18 cellular contexts compared by ENCODE assay signal in the genomic region with DNA sequence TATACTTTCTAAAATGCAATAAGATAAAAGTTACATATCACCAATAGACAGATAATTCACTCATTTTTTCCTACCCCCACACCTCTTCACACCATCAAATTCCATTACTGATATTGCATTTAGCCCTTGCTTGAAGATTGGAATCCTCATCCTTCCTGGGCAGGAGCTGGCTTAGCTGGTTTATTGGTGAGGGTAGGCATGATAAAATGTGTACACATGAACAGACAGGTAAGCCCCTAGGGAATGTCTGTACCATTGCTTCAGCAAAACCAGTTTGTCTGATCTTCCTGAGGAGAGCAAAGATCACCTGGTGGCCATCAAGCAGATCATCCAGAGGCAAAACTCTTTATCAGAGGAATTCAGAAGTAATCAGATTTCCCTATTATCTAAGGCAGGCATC. TPM values are rescaled to one million over a fixed set of nuclear protein-coding genes. Genes with fewer than 3 reads are reported as not detected.
A peak's percentile ranks its signal among the peaks of the same experiment; 100 is the strongest.
DNase-seq lines count a peak whose midpoint lies in the region; ATAC-seq and TF ChIP-seq lines count a peak whose summit lies in the region.
"Had no signal": no experiment of that assay in that cellular context is flagged by ENCODE, and none has a peak within 500 bp of the region (broad histone marks: within the 10 kb centered on the region; RNA-seq: fewer than 3 reads in every experiment).

No MANE protein-coding gene starts in this region.

- no peaks in the 10 kb centered on the region for H3K9me3 ChIP-seq in PC-3 (ENCODE audit: low read length)
- no peaks in the 10 kb centered on the region for H3K9me3 ChIP-seq in trophoblast cell (ENCODE audit: insufficient read depth, low read depth, low read length)
- no peaks in the 10 kb centered on the region for H3K9me3 ChIP-seq in mesenchymal stem cell (ENCODE audit: control insufficient read depth, low read length)
- H3K9me3 ChIP-seq: BE2C had no signal

- no peak for ATAC-seq in PC-3
- peak; percentile 87 for ATAC-seq in esophagus mucosa
- no peak for ATAC-seq in HG03442 (IDR thresholded peaks at IDR 0.05; ENCODE audit: unreplicated experiment)
- no peak for ATAC-seq in HG02885 (IDR thresholded peaks at IDR 0.05; ENCODE audit: poor library complexity, unreplicated experiment)
- ATAC-seq: Right ventricle myocardium inferior had no signal

- POLR2A ChIA-PET in PC-3 (lab: Charles Lee; ENCODE audit: unreplicated experiment) = no interaction called here

- H3K27me3 ChIP-seq in PC-3 (ENCODE audit: low read length) (no peaks in the 10 kb centered on the region), trophoblast cell (ENCODE audit: insufficient read depth, low read length) (no peaks in the 10 kb centered on the region), mesenchymal stem cell (ENCODE audit: control insufficient read depth in 1 of 2, insufficient read depth in 1 of 2, low read length in 2 of 2) (no peaks in the 10 kb centered on the region)
- H3K27me3 ChIP-seq: BE2C had no signal

- H3K23ac ChIP-seq in trophoblast cell (ENCODE audit: low read length) (no peak overlapping the region), mesenchymal stem cell (ENCODE audit: low read length in 2 of 2) (no peak overlapping the region)

- H4K91ac ChIP-seq in trophoblast cell (ENCODE audit: low read depth, low read length) (peak overlapping the region; percentile 41), mesenchymal stem cell (ENCODE audit: low read length) (no peak overlapping the region)

- no peaks in the 10 kb centered on the region for H3K79me2 ChIP-seq in PC-3 (ENCODE audit: low read length)
- H3K79me2 ChIP-seq in trophoblast cell (ENCODE audit: control insufficient read depth, insufficient read depth, low read length, poor library complexity) = no peaks in the 10 kb centered on the region

- H2BK15ac ChIP-seq in mesenchymal stem cell (ENCODE audit: low read depth, poor library complexity, severe bottlenecking) = no peak overlapping the region

- H3F3A ChIP-seq in PC-3 (ENCODE audit: low read length, unreplicated experiment) = no peaks in the 10 kb centered on the region

- no peak overlapping the region for H3K4ac ChIP-seq in trophoblast cell (ENCODE audit: low read depth, low read length)
- H3K4ac ChIP-seq in mesenchymal stem cell (ENCODE audit: low read depth in 1 of 2, low read length in 2 of 2) = no peak overlapping the region

- no peak overlapping the region for H2BK120ac ChIP-seq in trophoblast cell (ENCODE audit: insufficient read depth, low read length, poor library complexity)
- H2BK120ac ChIP-seq in mesenchymal stem cell (ENCODE audit: low read depth, low read length) = no peak overlapping the region

- H3K14ac ChIP-seq in trophoblast cell (ENCODE audit: low read length) = no peak overlapping the region
- H3K14ac ChIP-seq in mesenchymal stem cell (ENCODE audit: low read length in 2 of 2) = no peak overlapping the region

- no peak overlapping the region for H3K27ac ChIP-seq in PC-3 (ENCODE audit: low read length)
- peak overlapping the region; percentile 36 for H3K27ac ChIP-seq in trophoblast cell (ENCODE audit: low read depth, low read length)
- H3K27ac ChIP-seq in mesenchymal stem cell (ENCODE audit: low read length, poor library complexity, severe bottlenecking) = no peak overlapping the region

- peak; percentile 25 for DNase-seq in HPDE6-E6E7 (ENCODE audit: extremely low spot score)
- peak; percentile 46 for DNase-seq in PC-3
- peak; percentile 94 to 97 for DNase-seq in trophoblast cell
- no peak for DNase-seq in mesenchymal stem cell
- DNase-seq: BE2C; CD4-positive, alpha-beta memory T cell; DND-41; GF-D8; HFFc6; Kasumi-1; NCI-H1105; NCI-H1694; NCI-H446; NCI-H82 had no signal

- TF ChIP-seq CTCF in PC-3 (conservative IDR thresholded peaks at IDR 0.05; ENCODE audit: low read depth, low read length) = no peak

- H2AK5ac ChIP-seq in trophoblast cell (ENCODE audit: low read length) (no peak overlapping the region), mesenchymal stem cell (ENCODE audit: low read length, severe bottlenecking) (no peak overlapping the region)

- peak overlapping the region; percentile 18 for H2BK5ac ChIP-seq in trophoblast cell (ENCODE audit: low read depth, low read length, poor library complexity)
- H2BK5ac ChIP-seq in mesenchymal stem cell (ENCODE audit: low read depth, low read length, poor library complexity, severe bottlenecking) = no peak overlapping the region

- H3K79me1 ChIP-seq in trophoblast cell (ENCODE audit: low read length) (no peaks in the 10 kb centered on the region), mesenchymal stem cell (replicated peaks; ENCODE audit: low read length, poor library complexity, severe bottlenecking) (no peaks in the 10 kb centered on the region)

- no peak overlapping the region for H3K18ac ChIP-seq in trophoblast cell (ENCODE audit: low read length)
- no peak overlapping the region for H3K18ac ChIP-seq in mesenchymal stem cell (ENCODE audit: low read depth in 1 of 2, low read length in 2 of 2)

- intact Hi-C loops in PC-3 (cut with micrococcal nuclease) = no loop called here

- CTCF ChIA-PET in PC-3 (lab: Charles Lee) = interaction anchor here (0.5 kb wide), 1 partner anchor 29 kb away, joined by 4 read pairs; no protein-coding TSS in a partner anchor

- H4K12ac ChIP-seq in trophoblast cell (ENCODE audit: low read depth, low read length) = no peak overlapping the region

- H3K4me2 ChIP-seq in PC-3 (ENCODE audit: low read length) = no peak overlapping the region
- no peak overlapping the region for H3K4me2 ChIP-seq in trophoblast cell (ENCODE audit: low read length)
- no peak overlapping the region for H3K4me2 ChIP-seq in mesenchymal stem cell (ENCODE audit: low read length, poor library complexity, severe bottlenecking)

- no TSS peak for BruUV-seq in PC-3 (replicated peaks; lab: Mats Ljungman, UMichigan)

- H2BK12ac ChIP-seq in trophoblast cell (ENCODE audit: low read length) (no peak overlapping the region), mesenchymal stem cell (ENCODE audit: low read length in 2 of 2) (no peak overlapping the region)

- H3K4me3 ChIP-seq in PC-3 (ENCODE audit: low read length) (no peak overlapping the region), trophoblast cell (ENCODE audit: low read depth, low read length) (no peak overlapping the region), mesenchymal stem cell (ENCODE audit: insufficient read depth in 1 of 2, low read depth in 1 of 2, low read length in 2 of 2) (no peak overlapping the region)

- H3K36me3 ChIP-seq in PC-3 (ENCODE audit: low read depth, low read length) = no peaks in the 10 kb centered on the region
- H3K36me3 ChIP-seq in trophoblast cell (ENCODE audit: control insufficient read depth in 1 of 2, insufficient read depth in 2 of 2, low read length in 2 of 2) = no peaks in the 10 kb centered on the region
- no peaks in the 10 kb centered on the region for H3K36me3 ChIP-seq in mesenchymal stem cell (ENCODE audit: control insufficient read depth in 1 of 2, insufficient read depth in 2 of 2, low read depth in 1 of 2, low read length in 2 of 2)
- H3K36me3 ChIP-seq: BE2C had no signal

- H4K8ac ChIP-seq in trophoblast cell (ENCODE audit: low read depth, low read length) (no peak overlapping the region), mesenchymal stem cell (ENCODE audit: low read length) (no peak overlapping the region)

- H2AFZ ChIP-seq in PC-3 (ENCODE audit: low read length) = no peak overlapping the region
- H2AFZ ChIP-seq in trophoblast cell (ENCODE audit: insufficient read depth, low read length, poor library complexity) = no peak overlapping the region
- no peak overlapping the region for H2AFZ ChIP-seq in mesenchymal stem cell (ENCODE audit: low read depth, low read length)

- no peaks in the 10 kb centered on the region for H4K20me1 ChIP-seq in PC-3 (ENCODE audit: low read length)

- no peaks in the 10 kb centered on the region for H3K9me2 ChIP-seq in PC-3 (replicated peaks; ENCODE audit: low read length)

- no peaks in the 10 kb centered on the region for H3K4me1 ChIP-seq in PC-3 (ENCODE audit: insufficient read depth, low read length)
- H3K4me1 ChIP-seq in trophoblast cell (ENCODE audit: control insufficient read depth in 1 of 2, insufficient read depth in 2 of 2, low read length in 2 of 2) = peaks cover 0 to 3% of the 10 kb centered on the region in 2 experiments
- no peaks in the 10 kb centered on the region for H3K4me1 ChIP-seq in mesenchymal stem cell (ENCODE audit: control insufficient read depth, insufficient read depth, low read depth, low read length)
- H3K4me1 ChIP-seq: BE2C had no signal

- H3K9ac ChIP-seq in PC-3 (ENCODE audit: low read length) (no peak overlapping the region), trophoblast cell (ENCODE audit: low read length) (no peak overlapping the region), mesenchymal stem cell (ENCODE audit: low read length) (no peak overlapping the region)

RNA-seq across cellular contexts. Expression of gene FABP7, which starts 6.8 kb away (rescaled TPM):
- total RNA-seq in PC-3 (2014; rRNA removed) = not detected in 2 replicates
- total RNA-seq in esophagus mucosa = not detected
- 2.8 and 3.3 TPM in 2 replicates for polyA plus RNA-seq in trophoblast cell (2013)
- 0.10 TPM for polyA plus RNA-seq in mesenchymal stem cell (2013, experiment 1 of 2)
- 0.12 TPM for polyA plus RNA-seq in mesenchymal stem cell (2013, experiment 2 of 2)
- total RNA-seq: CD4-positive, alpha-beta memory T cell; HFFc6; Right ventricle myocardium inferior had no signal
- polyA plus RNA-seq: CD4-positive, alpha-beta memory T cell had no signal

RNA-seq across cellular contexts. Expression of gene SMPDL3A, which starts 16.3 kb away (rescaled TPM):
- total RNA-seq in PC-3 (2014; rRNA removed) (2.7 and 4.6 TPM in 2 replicates), esophagus mucosa (11.8 TPM)
- 17.2 and 19.3 TPM in 2 replicates for polyA plus RNA-seq in trophoblast cell (2013)
- polyA plus RNA-seq in mesenchymal stem cell (2013, experiment 1 of 2) = 45.7 TPM
- 47.1 TPM for polyA plus RNA-seq in mesenchymal stem cell (2013, experiment 2 of 2)
- total RNA-seq: CD4-positive, alpha-beta memory T cell had no signal
- polyA plus RNA-seq: CD4-positive, alpha-beta memory T cell had no signal
